Comparison of ENCODE assay signal across 9 cellular contexts in genomic region chr5:72767289-72768010, GRCh38. TPM values are rescaled to one million over a fixed set of nuclear protein-coding genes. Genes with fewer than 3 reads are reported as not detected.
DNase-seq lines count a peak whose midpoint lies in the region; TF ChIP-seq lines count a peak whose summit lies in the region.
"Had no signal": no experiment of that assay in that cellular context is flagged by ENCODE, and none has a peak within 500 bp of the region (broad histone marks: within the 10 kb centered on the region; RNA-seq: fewer than 3 reads in every experiment).

No MANE protein-coding gene starts in this region.

- no peaks in the 10 kb centered on the region for H3K36me3 ChIP-seq in liver (ENCODE audit: control insufficient read depth in 4 of 4, insufficient read depth in 3 of 4, low read depth in 1 of 4, low read length in 3 of 4)
- H3K36me3 ChIP-seq in tibial nerve = no peaks in the 10 kb centered on the region

- DNase-seq in ELR (ENCODE audit: low read depth) (peak; percentile 13), NCI-H146 (lab: John Stamatoyannopoulos, UW) (peak; percentile 55), SW480 (ENCODE audit: low spot score) (peak; percentile 23), foreskin melanocyte (no peak), tibial nerve (ENCODE audit: low spot score in 2 of 2) (no peak), SKM-1 (lab: John Stamatoyannopoulos, UW; ENCODE audit: unreplicated experiment) (no peak)
- DNase-seq in activated CD4-positive, alpha-beta T cell treated with anti-CD3 and anti-CD28 coated beads, Interleukin-2, amount 50 U/mL, for 4 hours = no peak
- DNase-seq: central memory CD4-positive, alpha-beta T cell had no signal

- TF ChIP-seq EP300 in tibial nerve (IDR thresholded peaks at IDR 0.05) = no peak

- H3K9ac ChIP-seq in liver (ENCODE audit: low read depth in 1 of 2, low read length in 2 of 2) = no peak overlapping the region

- H3K27me3 ChIP-seq in liver (ENCODE audit: control insufficient read depth in 4 of 4, insufficient read depth in 4 of 4, low read length in 3 of 4) (no peaks in the 10 kb centered on the region), tibial nerve (no peaks in the 10 kb centered on the region)

- TF ChIP-seq CTCF in liver (IDR thresholded peaks at IDR 0.05; ENCODE audit: low read depth, low read length, missing input control) (peak; percentile 37), tibial nerve (IDR thresholded peaks at IDR 0.05) (no peak)

- WGBS in liver = 43% methylated on average over 7 of the region's 7 CpGs
- WGBS in tibial nerve, 2 donors = 67 to 68% methylated on average over 7 of the region's 7 CpGs

- H3K9me3 ChIP-seq in liver (ENCODE audit: control insufficient read depth in 4 of 4, low read length in 3 of 4) (peaks cover 0 to 3% (median 1%) of the 10 kb centered on the region in 4 donors), tibial nerve (peaks cover 0 to 4% (median 0%) of the 10 kb centered on the region in 4 donors)

- no peak overlapping the region for H3K27ac ChIP-seq in liver (ENCODE audit: low read depth in 1 of 2, low read length in 2 of 2)
- H3K27ac ChIP-seq in tibial nerve = no peak overlapping the region

- TF ChIP-seq POLR2A in tibial nerve (IDR thresholded peaks at IDR 0.05) = no peak

- peak; percentile 59 to 69 for TF ChIP-seq RAD21 in liver (IDR thresholded peaks at IDR 0.05)

- H3K4me1 ChIP-seq in liver (ENCODE audit: control insufficient read depth in 4 of 4, insufficient read depth in 4 of 4, low read length in 3 of 4) (peaks cover 0 to 5% (median 4%) of the 10 kb centered on the region in 4 donors), tibial nerve (peaks cover 0 to 5% (median 0%) of the 10 kb centered on the region in 4 donors)

- H3K4me3 ChIP-seq in liver (ENCODE audit: low read depth in 1 of 3, low read length in 3 of 3) (no peak overlapping the region), tibial nerve (no peak overlapping the region)

TF ChIP-seq in liver, 16 proteins besides CTCF, POLR2A, EP300 and RAD21:
- TF ChIP-seq HNF4A (conservative IDR thresholded peaks at IDR 0.05) = peak in 1 of 2 donors; percentile 22
- no peak for TF ChIP-seq MAX (IDR thresholded peaks at IDR 0.05)
- TF ChIP-seq REST (IDR thresholded peaks at IDR 0.05) = no peak
- TF ChIP-seq FOXA2 (IDR thresholded peaks at IDR 0.05) = peak; percentile 20
- peak in 1 of 2 donors; percentile 34 for TF ChIP-seq RXRA (IDR thresholded peaks at IDR 0.05)
- TF ChIP-seq ZBTB33 (IDR thresholded peaks at IDR 0.05) = no peak
- TF ChIP-seq YY1 (IDR thresholded peaks at IDR 0.05) = peak; percentile 41
TF ChIP-seq in liver: peak in this region for 4.

RNA-seq across cellular contexts. Expression of gene TNPO1, which starts 49.0 kb away (rescaled TPM):
- total RNA-seq in liver = 10 to 100 TPM; 42.1 to 95.8 TPM
- 10 to 100 TPM in 1 of 2 donors, 1 to 10 TPM in 1; 5.7 to 16.2 TPM for polyA plus RNA-seq in liver
- 100 to 1,000 TPM in 1 of 4 donors, 10 to 100 TPM in 3; 58.2 to 106 (median 81.4) TPM for total RNA-seq in tibial nerve

Comparison
In these comparisons a context has a peak if more than half of its experiments do, and no peak if none do; other contexts are left out.
1. DNase-seq: peak in ELR (single experiment), NCI-H146 (single experiment) and SW480 (single experiment); none in foreskin melanocyte (single experiment), tibial nerve (0 of 2), SKM-1 (single experiment) and activated CD4-positive, alpha-beta T cell treated with anti-CD3 and anti-CD28 coated beads, Interleukin-2, amount 50 U/mL, for 4 hours (0 of 2).